8 cellular contexts compared by ENCODE assay signal in the genomic region with DNA sequence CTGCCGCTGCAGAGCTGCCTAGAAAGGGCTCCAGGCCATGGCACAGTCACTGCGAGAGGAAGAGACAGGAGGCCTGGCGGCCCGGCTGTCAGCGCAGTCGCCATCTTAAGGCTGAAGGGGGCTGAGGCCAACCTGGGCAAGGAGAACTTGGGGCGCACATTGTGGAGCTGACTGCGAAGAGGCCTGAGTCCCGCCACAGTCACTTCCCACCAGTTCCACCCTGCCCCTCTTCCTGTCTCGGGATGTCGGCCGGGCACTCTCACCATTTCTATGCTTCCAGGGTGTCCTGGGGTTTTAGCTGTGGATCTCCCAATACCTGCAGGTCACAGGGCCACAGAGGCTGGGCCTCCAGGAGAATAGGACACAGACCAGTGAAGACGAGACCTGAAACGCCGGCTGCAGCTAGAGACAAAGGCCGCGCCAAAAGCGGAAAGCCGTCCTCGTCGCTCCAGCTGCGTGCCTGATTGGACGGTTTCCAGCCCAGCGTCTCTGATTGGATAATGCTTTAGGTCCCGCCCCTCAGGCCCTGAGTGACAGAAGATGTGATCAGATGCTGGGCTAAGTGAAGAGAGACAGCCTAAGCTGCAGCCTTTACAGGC.
DNase-seq lines count a peak whose midpoint lies in the region; ATAC-seq and TF ChIP-seq lines count a peak whose summit lies in the region.

No MANE protein-coding gene starts in this region.

- H3K4me1 ChIP-seq in lower lobe of right lung = no peaks in the 10 kb centered on the region

- POLR2A ChIA-PET in activated CD4-positive, alpha-beta memory T cell treated with anti-CD3 and anti-CD28 coated beads for 36 hours (lab: Charles Lee) = interaction anchor here (0.6 to 2.0 kb wide), 10 partner anchors 69 to 1415 kb away, joined by 3 to 12 read pairs (median 4); partner anchors contain the start of genes ZNF429, ZNF486, ZNF66 and ZNF85

- H3K27me3 ChIP-seq in lower lobe of right lung (ENCODE audit: low read depth) = no peaks in the 10 kb centered on the region

- H3K4me3 Mint-ChIP-seq in activated CD4-positive, alpha-beta memory T cell treated with anti-CD3 and anti-CD28 coated beads for 36 hours = peak overlapping the region; percentile 98

- no peaks in the 10 kb centered on the region for H3K27me3 Mint-ChIP-seq in activated CD4-positive, alpha-beta memory T cell treated with anti-CD3 and anti-CD28 coated beads for 36 hours

- no peaks in the 10 kb centered on the region for H3K9me3 ChIP-seq in lower lobe of right lung

- DNase-seq in COLO668 (lab: John Stamatoyannopoulos, UW; ENCODE audit: unreplicated experiment) (peak; percentile 75), NCI-H2029 (lab: John Stamatoyannopoulos, UW) (peak; percentile 96), ecto neural progenitor cell (ENCODE audit: low spot score) (peak; percentile 95), lower lobe of right lung (peak; percentile 83), LoVo (ENCODE audit: low spot score) (no peak)
- DNase-seq in activated CD4-positive, alpha-beta memory T cell treated with anti-CD3 and anti-CD28 coated beads for 36 hours = peak; percentile 96
- peak; percentile 85 for DNase-seq in stimulated activated CD4-positive, alpha-beta T cell treated with anti-CD3 and anti-CD28 coated beads, Interleukin-4, amount 100 ng/mL, for 1 hour

- peak; percentile 86 for ATAC-seq in GM21825 (IDR thresholded peaks at IDR 0.05; ENCODE audit: unreplicated experiment)
- peak; percentile 94 to 99 for ATAC-seq in lower lobe of right lung

- peaks cover 2% of the 10 kb centered on the region for H3K9me3 Mint-ChIP-seq in activated CD4-positive, alpha-beta memory T cell treated with anti-CD3 and anti-CD28 coated beads for 36 hours

- H3K27ac ChIP-seq in lower lobe of right lung = no peak overlapping the region

- peaks cover 7% of the 10 kb centered on the region for H3K4me1 Mint-ChIP-seq in activated CD4-positive, alpha-beta memory T cell treated with anti-CD3 and anti-CD28 coated beads for 36 hours (ENCODE audit: low read depth)

- intact Hi-C loops in activated CD4-positive, alpha-beta memory T cell treated with anti-CD3 and anti-CD28 coated beads for 36 hours (cut with micrococcal nuclease) = loop anchor here (5.0 to 10.0 kb wide), 6 partner anchors 71 to 844 kb away; partner anchors contain the start of genes ZNF430, ZNF486, ZNF626 and ZNF682
- intact Hi-C loops in lower lobe of right lung (cut with DNase I) = no loop called here

- peaks cover 25% of the 10 kb centered on the region for H3K36me3 Mint-ChIP-seq in activated CD4-positive, alpha-beta memory T cell treated with anti-CD3 and anti-CD28 coated beads for 36 hours

- CTCF ChIA-PET in activated CD4-positive, alpha-beta memory T cell treated with anti-CD3 and anti-CD28 coated beads for 36 hours (lab: Charles Lee) = interaction anchor here (0.8 to 2.0 kb wide), 10 partner anchors 9 to 538 kb away, joined by 3 to 11 read pairs (median 3); partner anchors contain the start of genes ZNF486, ZNF66, ZNF682 and ZNF90

- no peaks in the 10 kb centered on the region for H3K36me3 ChIP-seq in lower lobe of right lung

- no peak for TF ChIP-seq CTCF in lower lobe of right lung (IDR thresholded peaks at IDR 0.05)

- peak overlapping the region; percentile 84 for H3K27ac Mint-ChIP-seq in activated CD4-positive, alpha-beta memory T cell treated with anti-CD3 and anti-CD28 coated beads for 36 hours

- peak overlapping the region; percentile 65 for H3K4me3 ChIP-seq in lower lobe of right lung
